In the genomic region with DNA sequence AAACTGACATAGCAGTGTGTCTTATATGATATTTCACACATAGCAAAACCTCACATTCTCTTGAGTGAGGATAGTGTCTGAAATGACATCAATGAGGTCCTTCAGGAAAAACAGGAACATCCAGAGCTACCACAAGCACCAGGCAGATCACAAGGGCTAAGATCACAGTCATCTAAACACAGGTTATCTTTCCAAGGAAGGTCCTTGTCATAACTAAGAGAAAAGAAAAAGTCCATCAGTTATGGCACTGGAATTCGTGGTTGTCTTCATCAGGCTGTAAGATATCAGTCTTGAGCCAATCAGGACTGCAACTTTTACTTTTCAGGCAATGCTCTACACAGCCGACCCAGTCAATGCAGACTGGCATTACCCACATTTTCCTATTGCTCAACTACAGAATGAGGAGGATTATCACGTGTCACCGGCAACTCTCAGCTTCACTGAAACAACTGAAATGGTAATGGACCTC, we compare ENCODE assay signal across 8 cellular contexts. TPM values are rescaled to one million over a fixed set of nuclear protein-coding genes. Genes with fewer than 3 reads are reported as not detected.
DNase-seq lines count a peak whose midpoint lies in the region; ATAC-seq and TF ChIP-seq lines count a peak whose summit lies in the region.

No MANE protein-coding gene starts in this region.

- H3K4me3 Mint-ChIP-seq in stimulated activated effector memory CD8-positive, alpha-beta T cell treated with anti-CD3 and anti-CD28 coated beads, Interleukin-12 subunit alpha, Interleukin-12 subunit beta, amount 100 ng/mL, for 72 hours = peak overlapping the region; percentile 16

- no peaks in the 10 kb centered on the region for H3K9me3 Mint-ChIP-seq in stimulated activated effector memory CD8-positive, alpha-beta T cell treated with anti-CD3 and anti-CD28 coated beads, Interleukin-12 subunit alpha, Interleukin-12 subunit beta, amount 100 ng/mL, for 72 hours

- DNase-seq in HL-60 (ENCODE audit: low read depth in 1 of 2, low spot score in 1 of 2) = peak; percentile 60 to 70
- DNase-seq in cardiac muscle cell (ENCODE audit: low read depth in 1 of 2, low spot score in 1 of 2) = peak in 1 of 2 donors; percentile 76
- no peak for DNase-seq in stimulated activated effector memory CD8-positive, alpha-beta T cell treated with anti-CD3 and anti-CD28 coated beads, Interleukin-12 subunit alpha, Interleukin-12 subunit beta, amount 100 ng/mL, for 72 hours (ENCODE audit: low spot score in 2 of 2)
- DNase-seq in middle frontal gyrus (ENCODE audit: extremely low spot score, low spot score) = no peak
- no peak for DNase-seq in NCI-H1417 treated with DMSO at 0.1 percent for 48 hours (lab: John Stamatoyannopoulos, UW)
- no peak for DNase-seq in ureter (ENCODE audit: low spot score)

- no peaks in the 10 kb centered on the region for H3K36me3 Mint-ChIP-seq in stimulated activated effector memory CD8-positive, alpha-beta T cell treated with anti-CD3 and anti-CD28 coated beads, Interleukin-12 subunit alpha, Interleukin-12 subunit beta, amount 100 ng/mL, for 72 hours

- H3K36me3 ChIP-seq in cardiac muscle cell = peaks cover 6% of the 10 kb centered on the region

- H3K4me1 Mint-ChIP-seq in stimulated activated effector memory CD8-positive, alpha-beta T cell treated with anti-CD3 and anti-CD28 coated beads, Interleukin-12 subunit alpha, Interleukin-12 subunit beta, amount 100 ng/mL, for 72 hours = peaks cover 8% of the 10 kb centered on the region

- H3K4me3 ChIP-seq in HL-60 (replicated peaks; ENCODE audit: insufficient read depth, low read length) (no peak overlapping the region), WI38 (ENCODE audit: low read depth, low read length) (peak overlapping the region; percentile 19), cardiac muscle cell (no peak overlapping the region)

- H3K27me3 ChIP-seq in HL-60 (ENCODE audit: insufficient read depth, poor library complexity, severe bottlenecking) (no peaks in the 10 kb centered on the region), cardiac muscle cell (no peaks in the 10 kb centered on the region)

- H3K27ac Mint-ChIP-seq in stimulated activated effector memory CD8-positive, alpha-beta T cell treated with anti-CD3 and anti-CD28 coated beads, Interleukin-12 subunit alpha, Interleukin-12 subunit beta, amount 100 ng/mL, for 72 hours = no peak overlapping the region

- peak; percentile 82 for ATAC-seq in stimulated activated effector memory CD8-positive, alpha-beta T cell treated with anti-CD3 and anti-CD28 coated beads, Interleukin-12 subunit alpha, Interleukin-12 subunit beta, amount 100 ng/mL, for 72 hours
- ATAC-seq in GM18502 (IDR thresholded peaks at IDR 0.05; ENCODE audit: poor library complexity, unreplicated experiment) = no peak

- H3K27ac ChIP-seq in HL-60 (replicated peaks) (no peak overlapping the region), cardiac muscle cell (peak overlapping the region; percentile 74)

- H3K4me1 ChIP-seq in cardiac muscle cell (ENCODE audit: low read depth) = peaks cover 13% of the 10 kb centered on the region

- no peak for TF ChIP-seq CTCF in HL-60 (IDR thresholded peaks at IDR 0.05; ENCODE audit: insufficient read depth, low read length)
- TF ChIP-seq CTCF in WI38 (IDR thresholded peaks at IDR 0.05; ENCODE audit: low read depth, low read length) = no peak
- no peak for TF ChIP-seq CTCF in cardiac muscle cell (IDR thresholded peaks at IDR 0.05; ENCODE audit: low read depth, low read length)

- no peaks in the 10 kb centered on the region for H3K9me3 ChIP-seq in cardiac muscle cell (ENCODE audit: low read depth)

RNA-seq across cellular contexts. Expression of gene SORT1, which starts 26.4 kb away (rescaled TPM):
- 25.0 and 25.9 TPM in 2 replicates for total RNA-seq in cardiac muscle cell
- polyA plus RNA-seq in cardiac muscle cell = 27.6 and 35.8 TPM in 2 replicates
- 63.8 TPM for total RNA-seq in ureter

RNA-seq across cellular contexts. Expression of gene PSMA5, which starts 54.9 kb away (rescaled TPM):
- total RNA-seq in cardiac muscle cell = 23.9 and 24.8 TPM in 2 replicates
- 96.6 and 103 TPM in 2 replicates for polyA plus RNA-seq in cardiac muscle cell
- total RNA-seq in ureter = 78.1 TPM

Comparison
In these comparisons a context has a peak if more than half of its experiments do, and no peak if none do; other contexts are left out.
1. DNase-seq: peak in HL-60 (2 of 2); none in stimulated activated effector memory CD8-positive, alpha-beta T cell treated with anti-CD3 and anti-CD28 coated beads, Interleukin-12 subunit alpha, Interleukin-12 subunit beta, amount 100 ng/mL, for 72 hours (0 of 2), middle frontal gyrus (single experiment), NCI-H1417 treated with DMSO at 0.1 percent for 48 hours (single experiment) and ureter (single experiment).